Comparison of ENCODE assay signal across 22 cellular contexts in genomic region chr20:48919336-48919881, GRCh38. TPM values are rescaled to one million over a fixed set of nuclear protein-coding genes. Genes with fewer than 3 reads are reported as not detected.
DNase-seq lines count a peak whose midpoint lies in the region; ATAC-seq, FAIRE-seq and TF ChIP-seq lines count a peak whose summit lies in the region.
"Had no signal": no experiment of that assay in that cellular context is flagged by ENCODE, and none has a peak within 500 bp of the region (broad histone marks: within the 10 kb centered on the region; RNA-seq: fewer than 3 reads in every experiment).

No MANE protein-coding gene starts in this region.

- intact Hi-C loops in body of pancreas (cut with DNase I) = no loop called here

- peaks cover 5% of the 10 kb centered on the region for H3K27me3 Mint-ChIP-seq in T-helper 1 cell treated with Interleukin-12 subunit alpha and Interleukin-12 subunit beta and Interleukin-4 antibody, amounts not matched to agents 30 μg/mL and 1 μg/mL, for 36 hours (ENCODE audit: low read depth)
- no peaks in the 10 kb centered on the region for H3K27me3 Mint-ChIP-seq in neural crest cell (ENCODE audit: low read depth)

- no peaks in the 10 kb centered on the region for H3K36me3 ChIP-seq in hepatocyte (replicated peaks; ENCODE audit: insufficient read depth, low read depth)
- no peaks in the 10 kb centered on the region for H3K36me3 ChIP-seq in body of pancreas (replicated peaks in 1 of 2; ENCODE audit: insufficient read depth in 1 of 2, low read depth in 2 of 2)
- H3K36me3 ChIP-seq: neutrophil, upper lobe of right lung had no signal

- peaks cover 21% of the 10 kb centered on the region for H3K4me1 ChIP-seq in hepatocyte (ENCODE audit: insufficient read depth)
- H3K4me1 ChIP-seq in body of pancreas = peaks cover 29% of the 10 kb centered on the region

- no peaks in the 10 kb centered on the region for H3K9me3 Mint-ChIP-seq in T-helper 1 cell treated with Interleukin-12 subunit alpha and Interleukin-12 subunit beta and Interleukin-4 antibody, amounts not matched to agents 30 μg/mL and 1 μg/mL, for 36 hours
- no peaks in the 10 kb centered on the region for H3K9me3 Mint-ChIP-seq in neural crest cell
- H3K9me3 Mint-ChIP-seq: activated naive CD8-positive, alpha-beta T cell treated with anti-CD3 and anti-CD28 coated beads, Interleukin-2, amount 10 ng/mL, durations not matched to agents 7 days and 5 days had no signal

- WGBS in hepatocyte (ENCODE audit: low lambda C conversion rate, missing lambda C conversion rate) = 82% methylated on average over 6 of the region's 6 CpGs
- 91 to 93% methylated on average over 6 of the region's 6 CpGs for WGBS in body of pancreas, 2 donors

- POLR2A ChIA-PET in HEK293T (lab: Yijun Ruan, JAX) = no interaction called here

- H3K4me3 Mint-ChIP-seq in T-helper 1 cell treated with Interleukin-12 subunit alpha and Interleukin-12 subunit beta and Interleukin-4 antibody, amounts not matched to agents 30 μg/mL and 1 μg/mL, for 36 hours = peak overlapping the region; percentile 98
- H3K4me3 Mint-ChIP-seq in neural crest cell = peak overlapping the region; percentile 75

- CTCF ChIA-PET in HEK293T (lab: Yijun Ruan, JAX) = no interaction called here

- no peak for TF ChIP-seq POLR2A in body of pancreas (IDR thresholded peaks at IDR 0.05)

- no peaks in the 10 kb centered on the region for H3K9me2 ChIP-seq in hepatocyte (replicated peaks; ENCODE audit: insufficient read depth)

- peak; percentile 51 for FAIRE-seq in HTR-8/SVneo (lab: Jason Lieb, UNC)
- FAIRE-seq: colon had no signal

- ATAC-seq in body of pancreas = no peak
- ATAC-seq: left cardiac atrium, SK-N-SH treated with all-trans-retinoic acid at 6 μM for 48 hours, upper lobe of right lung had no signal

- DNase-seq in T-helper 1 cell (no peak), HTR-8/SVneo (ENCODE audit: insufficient read length, low spot score) (no peak), hepatocyte (ENCODE audit: low spot score) (no peak), neural crest cell (ENCODE audit: low read depth, low spot score) (no peak), HEK293T (ENCODE audit: extremely low spot score) (no peak), body of pancreas (no peak)
- no peak for DNase-seq in stimulated activated naive CD4-positive, alpha-beta T cell (lab: John Stamatoyannopoulos, UW)
- DNase-seq: activated CD4-positive, alpha-beta T cell treated with anti-CD3 and anti-CD28 coated beads for 48 hours; activated CD8-positive, alpha-beta memory T cell treated with anti-CD3 and anti-CD28 coated beads, Interleukin-2, amount 50 U/mL, for 48 hours; activated naive CD8-positive, alpha-beta T cell treated with anti-CD3 and anti-CD28 coated beads, Interleukin-2, amount 10 ng/mL, durations not matched to agents 7 days and 5 days; endodermal cell; left cardiac atrium; NCI-H146; NCI-H524 treated with DMSO at 0.1 percent for 48 hours; stimulated activated CD4-positive, alpha-beta T cell treated with anti-CD3 and anti-CD28 coated beads, Interleukin-4, amount 100 ng/mL, for 4 hours; upper lobe of right lung had no signal

- H3K4me2 ChIP-seq in hepatocyte = no peak overlapping the region

- no peak overlapping the region for H2AFZ ChIP-seq in hepatocyte

- H3K27ac ChIP-seq in hepatocyte (peak overlapping the region; percentile 22), body of pancreas (no peak overlapping the region)
- H3K27ac ChIP-seq: 22Rv1, upper lobe of right lung had no signal

- H3K4me3 ChIP-seq in hepatocyte = no peak overlapping the region
- no peak overlapping the region for H3K4me3 ChIP-seq in body of pancreas
- H3K4me3 ChIP-seq: K562, upper lobe of right lung had no signal

- H3K79me2 ChIP-seq in hepatocyte = peaks cover 30% of the 10 kb centered on the region

- H3K9me3 ChIP-seq in hepatocyte (ENCODE audit: low read depth) (no peaks in the 10 kb centered on the region), body of pancreas (no peaks in the 10 kb centered on the region)
- H3K9me3 ChIP-seq: neutrophil, upper lobe of right lung had no signal

- H3K36me3 Mint-ChIP-seq in T-helper 1 cell treated with Interleukin-12 subunit alpha and Interleukin-12 subunit beta and Interleukin-4 antibody, amounts not matched to agents 30 μg/mL and 1 μg/mL, for 36 hours (ENCODE audit: low read depth) = peaks cover 2% of the 10 kb centered on the region
- H3K36me3 Mint-ChIP-seq in neural crest cell (ENCODE audit: low read depth) = no peaks in the 10 kb centered on the region

- TF ChIP-seq CTCF in hepatocyte (IDR thresholded peaks at IDR 0.05; ENCODE audit: poor library complexity) = no peak
- TF ChIP-seq CTCF in neural crest cell (conservative IDR thresholded peaks at IDR 0.05) = no peak
- TF ChIP-seq CTCF in body of pancreas (IDR thresholded peaks at IDR 0.05) = no peak

- no peak overlapping the region for H3K27ac Mint-ChIP-seq in T-helper 1 cell treated with Interleukin-12 subunit alpha and Interleukin-12 subunit beta and Interleukin-4 antibody, amounts not matched to agents 30 μg/mL and 1 μg/mL, for 36 hours
- peak overlapping the region; percentile 84 for H3K27ac Mint-ChIP-seq in neural crest cell (ENCODE audit: unreplicated experiment)
- H3K27ac Mint-ChIP-seq: activated naive CD8-positive, alpha-beta T cell treated with anti-CD3 and anti-CD28 coated beads, Interleukin-2, amount 10 ng/mL, durations not matched to agents 7 days and 5 days had no signal

- no peaks in the 10 kb centered on the region for H4K20me1 ChIP-seq in hepatocyte (ENCODE audit: insufficient read depth, poor library complexity, severe bottlenecking)

- H3K27me3 ChIP-seq in hepatocyte = no peaks in the 10 kb centered on the region
- H3K27me3 ChIP-seq in body of pancreas = no peaks in the 10 kb centered on the region
- H3K27me3 ChIP-seq: neutrophil, upper lobe of right lung had no signal

- H3K4me1 Mint-ChIP-seq in T-helper 1 cell treated with Interleukin-12 subunit alpha and Interleukin-12 subunit beta and Interleukin-4 antibody, amounts not matched to agents 30 μg/mL and 1 μg/mL, for 36 hours (ENCODE audit: low read depth) = peaks cover 28% of the 10 kb centered on the region
- H3K4me1 Mint-ChIP-seq in neural crest cell = peaks cover 35% of the 10 kb centered on the region

TF ChIP-seq in HEK293T, 16 proteins besides CTCF, POLR2A, EP300 and RAD21:
- TF ChIP-seq NFRKB (IDR thresholded peaks at IDR 0.05) (no peak), FOXK2 (IDR thresholded peaks at IDR 0.05) (no peak), FOXA1 (IDR thresholded peaks at IDR 0.05) (no peak), BHLHE40 (IDR thresholded peaks at IDR 0.05; ENCODE audit: borderline replicate concordance) (no peak), CTBP1 (IDR thresholded peaks at IDR 0.05; ENCODE audit: borderline replicate concordance) (no peak), TARDBP (IDR thresholded peaks at IDR 0.05) (no peak), ZNF384 (IDR thresholded peaks at IDR 0.05) (no peak), ELF4 (IDR thresholded peaks at IDR 0.05) (no peak), LEF1 (IDR thresholded peaks at IDR 0.05; ENCODE audit: borderline replicate concordance) (no peak), L3MBTL2 (conservative IDR thresholded peaks at IDR 0.05) (no peak), HDGF (IDR thresholded peaks at IDR 0.05; ENCODE audit: borderline replicate concordance) (no peak), SUZ12 (IDR thresholded peaks at IDR 0.05) (no peak)
- TF ChIP-seq, protein P1, sequence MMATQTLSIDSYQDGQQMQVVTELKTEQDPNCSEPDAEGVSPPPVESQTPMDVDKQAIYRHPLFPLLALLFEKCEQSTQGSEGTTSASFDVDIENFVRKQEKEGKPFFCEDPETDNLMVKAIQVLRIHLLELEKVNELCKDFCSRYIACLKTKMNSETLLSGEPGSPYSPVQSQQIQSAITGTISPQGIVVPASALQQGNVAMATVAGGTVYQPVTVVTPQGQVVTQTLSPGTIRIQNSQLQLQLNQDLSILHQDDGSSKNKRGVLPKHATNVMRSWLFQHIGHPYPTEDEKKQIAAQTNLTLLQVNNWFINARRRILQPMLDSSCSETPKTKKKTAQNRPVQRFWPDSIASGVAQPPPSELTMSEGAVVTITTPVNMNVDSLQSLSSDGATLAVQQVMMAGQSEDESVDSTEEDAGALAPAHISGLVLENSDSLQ (IDR thresholded peaks at IDR 0.05) = no peak

RNA-seq across cellular contexts. Expression of gene ARFGEF2, which starts 2.1 kb away (rescaled TPM):
- total RNA-seq in hepatocyte (46.6 and 48.0 TPM in 2 replicates), neural crest cell (16.9 and 18.0 TPM in 2 replicates), body of pancreas (10 to 100 TPM; 17.5 to 26.5 TPM)
- 9.7 and 10.9 TPM in 2 replicates for polyA plus RNA-seq in hepatocyte
